ENCODE assay signal across 8 cellular contexts in genomic region chr9:98168952-98169488, GRCh38. TPM values are rescaled to one million over a fixed set of nuclear protein-coding genes. Genes with fewer than 3 reads are reported as not detected.
A peak's percentile ranks its signal among the peaks of the same experiment; 100 is the strongest.
DNase-seq lines count a peak whose midpoint lies in the region; ATAC-seq and TF ChIP-seq lines count a peak whose summit lies in the region.

No MANE protein-coding gene starts in this region.

- peak; percentile 61 for DNase-seq in Right ventricle myocardium superior
- DNase-seq in right atrium auricular region (ENCODE audit: low spot score), result no peak
- peak; percentile 77 to 91 (median 80) for DNase-seq in Peyer's patch
- DNase-seq in cardiac fibroblast (ENCODE audit: low read depth in 2 of 2), result peak; percentile 48 to 71
- no peak for DNase-seq in natural killer cell treated with Interleukin-12 subunit alpha and Interleukin-12 subunit beta and Interleukin-15 and Interleukin-18, amount 100 ng/mL, for 72 hours (ENCODE audit: low spot score)
- no peak for DNase-seq in tibial artery
- no peak for DNase-seq in NCI-H1930 (lab: John Stamatoyannopoulos, UW)

- intact Hi-C loops in Right ventricle myocardium superior (cut with DNase I) (no loop called here), tibial artery (cut with DNase I; ENCODE audit: low total_unique reads) (no loop called here)

- H3K4me3 ChIP-seq in right atrium auricular region (no peak overlapping the region), Peyer's patch (peak overlapping the region in 1 of 4 donors; percentile 14), cardiac fibroblast (replicated peaks in 1 of 2; ENCODE audit: low read depth in 2 of 2, low read length in 2 of 2) (no peak overlapping the region), tibial artery (no peak overlapping the region)

- H3K4me3 Mint-ChIP-seq in natural killer cell treated with Interleukin-12 subunit alpha and Interleukin-12 subunit beta and Interleukin-15 and Interleukin-18, amount 100 ng/mL, for 72 hours, result peak overlapping the region; percentile 65

- TF ChIP-seq CTCF in right atrium auricular region (IDR thresholded peaks at IDR 0.05) (no peak), Peyer's patch (IDR thresholded peaks at IDR 0.05) (no peak), cardiac fibroblast (IDR thresholded peaks at IDR 0.05; ENCODE audit: low read depth, low read length) (no peak), tibial artery (IDR thresholded peaks at IDR 0.05) (no peak)

- TF ChIP-seq POLR2A in Peyer's patch (IDR thresholded peaks at IDR 0.05), result no peak

- H3K27ac Mint-ChIP-seq in natural killer cell treated with Interleukin-12 subunit alpha and Interleukin-12 subunit beta and Interleukin-15 and Interleukin-18, amount 100 ng/mL, for 72 hours, result peak overlapping the region; percentile 92

- H3K27me3 ChIP-seq in right atrium auricular region (no peaks in the 10 kb centered on the region), Peyer's patch (no peaks in the 10 kb centered on the region), tibial artery (peaks cover 0 to 17% of the 10 kb centered on the region in 2 donors)

- no peaks in the 10 kb centered on the region for H3K36me3 Mint-ChIP-seq in natural killer cell treated with Interleukin-12 subunit alpha and Interleukin-12 subunit beta and Interleukin-15 and Interleukin-18, amount 100 ng/mL, for 72 hours

- no peaks in the 10 kb centered on the region for H3K9me3 Mint-ChIP-seq in natural killer cell treated with Interleukin-12 subunit alpha and Interleukin-12 subunit beta and Interleukin-15 and Interleukin-18, amount 100 ng/mL, for 72 hours

- H3K9me3 ChIP-seq in right atrium auricular region (no peaks in the 10 kb centered on the region), Peyer's patch (no peaks in the 10 kb centered on the region), tibial artery (no peaks in the 10 kb centered on the region)

- ATAC-seq in Right ventricle myocardium superior (ENCODE audit: poor library complexity) (peak; percentile 78), HG02970 (IDR thresholded peaks at IDR 0.05; ENCODE audit: low FRiP score, unreplicated experiment) (peak; percentile 66)
- ATAC-seq in natural killer cell treated with Interleukin-12 subunit alpha and Interleukin-12 subunit beta and Interleukin-15 and Interleukin-18, amount 100 ng/mL, for 72 hours, result peak; percentile 78 to 98

- H3K27me3 Mint-ChIP-seq in natural killer cell treated with Interleukin-12 subunit alpha and Interleukin-12 subunit beta and Interleukin-15 and Interleukin-18, amount 100 ng/mL, for 72 hours, result no peaks in the 10 kb centered on the region

- peaks cover 10 to 34% of the 10 kb centered on the region in 2 donors for H3K4me1 Mint-ChIP-seq in natural killer cell treated with Interleukin-12 subunit alpha and Interleukin-12 subunit beta and Interleukin-15 and Interleukin-18, amount 100 ng/mL, for 72 hours (ENCODE audit: low read depth in 2 of 2)

- no peaks in the 10 kb centered on the region for H3K36me3 ChIP-seq in right atrium auricular region
- no peaks in the 10 kb centered on the region for H3K36me3 ChIP-seq in Peyer's patch
- H3K36me3 ChIP-seq in tibial artery, result no peaks in the 10 kb centered on the region

- H3K27ac ChIP-seq in right atrium auricular region, result no peak overlapping the region
- H3K27ac ChIP-seq in Peyer's patch, result peak overlapping the region; percentile 55 to 82 (median 63)
- no peak overlapping the region for H3K27ac ChIP-seq in tibial artery

- H3K4me1 ChIP-seq in right atrium auricular region (no peaks in the 10 kb centered on the region), Peyer's patch (peaks cover 0 to 86% (median 5%) of the 10 kb centered on the region in 4 donors), tibial artery (no peaks in the 10 kb centered on the region)

RNA-seq across cellular contexts. Expression of gene CORO2A, which starts 23.4 kb away (rescaled TPM):
- 0.30 TPM for total RNA-seq in Right ventricle myocardium superior
- total RNA-seq in right atrium auricular region, result under 1 TPM; 0.39 to 0.44 TPM
- total RNA-seq in Peyer's patch, result 10 to 100 TPM; 15.7 to 99.6 (median 91.9) TPM
- 1 to 10 TPM in 1 of 2 donors, under 1 TPM in 1; 0.95 to 1.8 TPM for total RNA-seq in natural killer cell treated with Interleukin-12 subunit alpha and Interleukin-12 subunit beta and Interleukin-15 and Interleukin-18, amount 100 ng/mL, for 72 hours

RNA-seq across cellular contexts. Expression of gene TRIM14, which starts 50.0 kb away (rescaled TPM):
- 4.9 TPM for total RNA-seq in Right ventricle myocardium superior
- total RNA-seq in right atrium auricular region, result 1 to 10 TPM; 1.8 to 2.0 TPM
- 100 to 1,000 TPM in 1 of 4 donors, 10 to 100 TPM in 3; 61.1 to 101 (median 72.0) TPM for total RNA-seq in Peyer's patch
- total RNA-seq in natural killer cell treated with Interleukin-12 subunit alpha and Interleukin-12 subunit beta and Interleukin-15 and Interleukin-18, amount 100 ng/mL, for 72 hours, result 10 to 100 TPM; 29.4 to 49.0 TPM

Comparison
In these comparisons a context has a peak if more than half of its experiments do, and no peak if none do; other contexts are left out.
1. DNase-seq: peak in Right ventricle myocardium superior (single experiment), Peyer's patch (3 of 3) and cardiac fibroblast (2 of 2); none in right atrium auricular region (single experiment), natural killer cell treated with Interleukin-12 subunit alpha and Interleukin-12 subunit beta and Interleukin-15 and Interleukin-18, amount 100 ng/mL, for 72 hours (single experiment), tibial artery (0 of 2) and NCI-H1930 (0 of 2).
2. H3K27ac ChIP-seq: peak in Peyer's patch (4 of 4); none in right atrium auricular region (0 of 2) and tibial artery (0 of 2).
3. RNA of gene CORO2A, which starts 23.4 kb away (total RNA-seq): 15.7 to 99.6 TPM in Peyer's patch; 0.95 to 1.8 TPM in natural killer cell treated with Interleukin-12 subunit alpha and Interleukin-12 subunit beta and Interleukin-15 and Interleukin-18, amount 100 ng/mL, for 72 hours, 0.39 to 0.44 TPM in right atrium auricular region and 0.30 TPM in Right ventricle myocardium superior (single experiment); every median in the first group is over 4 times any median in the second.
4. Peak in every context shown above with its lines, with median percentiles within 50 percentile points of each other: ATAC-seq.